ENCODE assay signal across 26 cellular contexts in genomic region chr1:16239972-16240491, GRCh38. TPM values are rescaled to one million over a fixed set of nuclear protein-coding genes. Genes with fewer than 3 reads are reported as not detected.
A peak's percentile ranks its signal among the peaks of the same experiment; 100 is the strongest.
DNase-seq lines count a peak whose midpoint lies in the region; FAIRE-seq and TF ChIP-seq lines count a peak whose summit lies in the region.
"Had no signal": no experiment of that assay in that cellular context is flagged by ENCODE, and none has a peak within 500 bp of the region (broad histone marks: within the 10 kb centered on the region; RNA-seq: fewer than 3 reads in every experiment).

No MANE protein-coding gene starts in this region.

- no peak for DNase-seq in activated T-cell treated with anti-CD3 and anti-CD28 coated beads, Interleukin-2, amount 50 U/mL, for 24 hours
- DNase-seq in activated T-cell treated with anti-CD3 and anti-CD28 coated beads, Interleukin-2, amount 50 U/mL, for 1 hour, result no peak
- DNase-seq in astrocyte (ENCODE audit: low read depth), result no peak
- no peak for DNase-seq in neural progenitor cell (ENCODE audit: low spot score)
- DNase-seq in nephron progenitor cell, result no peak
- no peak for DNase-seq in MM.1S
- DNase-seq: CD4-positive, CD25-positive, alpha-beta regulatory T cell; COR-L47; DMS53; GM23248; H7; HFFc6; KG1; MG63; NCI-H2029 treated with DMSO at 0.1 percent for 48 hours; NCI-H446 treated with DMSO at 0.1 percent for 48 hours; NCI-H526; NCI-H82; NK-92 treated with Interleukin-12 subunit alpha and Interleukin-12 subunit beta, amount 100 ng/mL, for 24 hours; PC-3; SJCRH30 had no signal

- H3K9me3 ChIP-seq in HEK293 (ENCODE audit: control insufficient read depth, insufficient read depth, low read depth, low read length), result no peaks in the 10 kb centered on the region
- no peaks in the 10 kb centered on the region for H3K9me3 ChIP-seq in astrocyte (ENCODE audit: insufficient read depth, low read depth, low read length)
- no peaks in the 10 kb centered on the region for H3K9me3 ChIP-seq in neural progenitor cell (ENCODE audit: low read depth)
- H3K9me3 ChIP-seq in MM.1S (replicated peaks; ENCODE audit: insufficient read depth, low read length), result no peaks in the 10 kb centered on the region
- H3K9me3 ChIP-seq: BLaER1, MG63, SJCRH30 had no signal

- H3K4me2 ChIP-seq in astrocyte (ENCODE audit: low read length) (no peak overlapping the region), neural progenitor cell (no peak overlapping the region), MM.1S (ENCODE audit: low read depth, low read length) (no peak overlapping the region)
- H3K4me2 ChIP-seq: BLaER1 had no signal

- peaks cover 15% of the 10 kb centered on the region for H3F3A ChIP-seq in neural progenitor cell (ENCODE audit: low read depth)
- no peaks in the 10 kb centered on the region for H3F3A ChIP-seq in MM.1S (ENCODE audit: insufficient read depth, low read length)

- H3K4me3 ChIP-seq in HEK293 (ENCODE audit: low read depth, low read length), result no peak overlapping the region
- H3K4me3 ChIP-seq in astrocyte (ENCODE audit: insufficient read depth, low read depth, low read length), result no peak overlapping the region
- no peak overlapping the region for H3K4me3 ChIP-seq in neural progenitor cell
- no peak overlapping the region for H3K4me3 ChIP-seq in MM.1S (ENCODE audit: low read length)
- H3K4me3 ChIP-seq: BLaER1, GM23248, MG63, SJCRH30 had no signal

- no peak overlapping the region for H3K27ac ChIP-seq in HEK293 (ENCODE audit: extremely low read depth, low read depth, low read length)
- H3K27ac ChIP-seq in astrocyte (ENCODE audit: low read depth, low read length), result no peak overlapping the region
- no peak overlapping the region for H3K27ac ChIP-seq in neural progenitor cell
- H3K27ac ChIP-seq in MM.1S (ENCODE audit: low read length), result no peak overlapping the region
- H3K27ac ChIP-seq: BLaER1, GM23248, SJCRH30 had no signal

- H3K79me2 ChIP-seq in astrocyte (ENCODE audit: insufficient read depth, low read length), result no peaks in the 10 kb centered on the region
- no peaks in the 10 kb centered on the region for H3K79me2 ChIP-seq in neural progenitor cell (ENCODE audit: low read depth)
- no peaks in the 10 kb centered on the region for H3K79me2 ChIP-seq in MM.1S (ENCODE audit: low read length)

- peaks cover 32% of the 10 kb centered on the region for H3K4me1 Mint-ChIP-seq in activated T-cell treated with anti-CD3 and anti-CD28 coated beads, Interleukin-2, amount 50 U/mL, for 24 hours (ENCODE audit: low read depth)
- H3K4me1 Mint-ChIP-seq in astrocyte (ENCODE audit: low read depth, unreplicated experiment) (peaks cover 8% of the 10 kb centered on the region), neural progenitor cell (peaks cover 33% of the 10 kb centered on the region), nephron progenitor cell (peaks cover 38% of the 10 kb centered on the region)

- H4K20me1 ChIP-seq in astrocyte (ENCODE audit: insufficient read depth, low read length) (no peaks in the 10 kb centered on the region), neural progenitor cell (ENCODE audit: low read depth) (no peaks in the 10 kb centered on the region), MM.1S (ENCODE audit: insufficient read depth, low read length) (no peaks in the 10 kb centered on the region)

- H3K4me3 Mint-ChIP-seq in activated T-cell treated with anti-CD3 and anti-CD28 coated beads, Interleukin-2, amount 50 U/mL, for 24 hours, result no peak overlapping the region
- H3K4me3 Mint-ChIP-seq in astrocyte (ENCODE audit: unreplicated experiment), result no peak overlapping the region
- no peak overlapping the region for H3K4me3 Mint-ChIP-seq in neural progenitor cell
- H3K4me3 Mint-ChIP-seq in nephron progenitor cell, result no peak overlapping the region
- H3K4me3 Mint-ChIP-seq: HFFc6 had no signal

- peak overlapping the region; percentile 41 for H3K27ac Mint-ChIP-seq in activated T-cell treated with anti-CD3 and anti-CD28 coated beads, Interleukin-2, amount 50 U/mL, for 24 hours
- H3K27ac Mint-ChIP-seq in astrocyte (ENCODE audit: unreplicated experiment), result peak overlapping the region; percentile 66
- peak overlapping the region; percentile 12 for H3K27ac Mint-ChIP-seq in neural progenitor cell
- H3K27ac Mint-ChIP-seq in nephron progenitor cell, result no peak overlapping the region
- H3K27ac Mint-ChIP-seq: HFFc6 had no signal

- H3K9me3 Mint-ChIP-seq in activated T-cell treated with anti-CD3 and anti-CD28 coated beads, Interleukin-2, amount 50 U/mL, for 24 hours, result no peaks in the 10 kb centered on the region
- H3K9me3 Mint-ChIP-seq in astrocyte (ENCODE audit: unreplicated experiment), result no peaks in the 10 kb centered on the region
- H3K9me3 Mint-ChIP-seq in neural progenitor cell, result no peaks in the 10 kb centered on the region
- H3K9me3 Mint-ChIP-seq in nephron progenitor cell, result no peaks in the 10 kb centered on the region
- H3K9me3 Mint-ChIP-seq: CD4-positive, CD25-positive, alpha-beta regulatory T cell; HFFc6 had no signal

- H3K4me1 ChIP-seq in HEK293 (ENCODE audit: control insufficient read depth, insufficient read depth, low read length) (peaks cover 9% of the 10 kb centered on the region), astrocyte (ENCODE audit: insufficient read depth, low read length) (peaks cover 17% of the 10 kb centered on the region), neural progenitor cell (peaks cover 17% of the 10 kb centered on the region), MM.1S (ENCODE audit: low read length) (peaks cover 7% of the 10 kb centered on the region)

- FAIRE-seq in astrocyte (lab: Jason Lieb, UNC), result no peak
- FAIRE-seq: A204.1, G401.6 had no signal

- POLR2A ChIA-PET in HEK293 (lab: Yijun Ruan, JAX), result no interaction called here

- no peaks in the 10 kb centered on the region for H3K36me3 Mint-ChIP-seq in activated T-cell treated with anti-CD3 and anti-CD28 coated beads, Interleukin-2, amount 50 U/mL, for 24 hours (ENCODE audit: low read depth)
- H3K36me3 Mint-ChIP-seq in astrocyte (ENCODE audit: low read depth, unreplicated experiment) (no peaks in the 10 kb centered on the region), neural progenitor cell (no peaks in the 10 kb centered on the region), nephron progenitor cell (ENCODE audit: low read depth) (no peaks in the 10 kb centered on the region)
- H3K36me3 Mint-ChIP-seq: CD4-positive, CD25-positive, alpha-beta regulatory T cell had no signal

- H3K27me3 ChIP-seq in astrocyte (ENCODE audit: insufficient read depth, low read length) (no peaks in the 10 kb centered on the region), neural progenitor cell (peaks cover 7% of the 10 kb centered on the region), MM.1S (replicated peaks; ENCODE audit: insufficient read depth, low read length) (no peaks in the 10 kb centered on the region)
- H3K27me3 ChIP-seq: BLaER1, MG63, SJCRH30 had no signal

- H2AFZ ChIP-seq in astrocyte (ENCODE audit: low read depth, low read length) (no peak overlapping the region), neural progenitor cell (replicated peaks) (no peak overlapping the region), MM.1S (ENCODE audit: low read length) (no peak overlapping the region)
- H2AFZ ChIP-seq: GM23248 had no signal

- no peaks in the 10 kb centered on the region for H3K27me3 Mint-ChIP-seq in activated T-cell treated with anti-CD3 and anti-CD28 coated beads, Interleukin-2, amount 50 U/mL, for 24 hours
- no peaks in the 10 kb centered on the region for H3K27me3 Mint-ChIP-seq in astrocyte (ENCODE audit: low read depth, unreplicated experiment)
- peaks cover 5% of the 10 kb centered on the region for H3K27me3 Mint-ChIP-seq in neural progenitor cell (ENCODE audit: insufficient read depth, low read depth)
- peaks cover 3% of the 10 kb centered on the region for H3K27me3 Mint-ChIP-seq in nephron progenitor cell (ENCODE audit: low read depth, poor library complexity)

- H3K9ac ChIP-seq in astrocyte (ENCODE audit: low read length), result no peak overlapping the region
- H3K9ac ChIP-seq in neural progenitor cell, result no peak overlapping the region
- no peak overlapping the region for H3K9ac ChIP-seq in MM.1S (ENCODE audit: low read length)
- H3K9ac ChIP-seq: BLaER1, GM23248 had no signal

- H3K36me3 ChIP-seq in HEK293 (ENCODE audit: control insufficient read depth in 2 of 2, insufficient read depth in 1 of 2, low read length in 2 of 2) (no peaks in the 10 kb centered on the region), astrocyte (ENCODE audit: insufficient read depth, low read length) (no peaks in the 10 kb centered on the region), neural progenitor cell (no peaks in the 10 kb centered on the region), MM.1S (replicated peaks; ENCODE audit: insufficient read depth, low read length) (no peaks in the 10 kb centered on the region)
- H3K36me3 ChIP-seq: SJCRH30 had no signal

- no peaks in the 10 kb centered on the region for H3K9me2 ChIP-seq in MM.1S (replicated peaks; ENCODE audit: insufficient read depth, low read length)

- CTCF ChIA-PET in HEK293 (lab: Yijun Ruan, JAX), result no interaction called here

- TF ChIP-seq CTCF in HEK293 (tag by site-specific recombination; IDR thresholded peaks at IDR 0.05) (no peak), astrocyte (IDR thresholded peaks at IDR 0.05; ENCODE audit: insufficient read depth, low read depth, low read length) (no peak), neural progenitor cell (IDR thresholded peaks at IDR 0.05) (no peak), nephron progenitor cell (IDR thresholded peaks at IDR 0.05) (no peak), MM.1S (IDR thresholded peaks at IDR 0.05; ENCODE audit: low read length) (no peak)

TF ChIP-seq in HEK293, 187 proteins besides CTCF, POLR2A, EP300 and RAD21:
- no peak for TF ChIP-seq ZNF449 (tag by site-specific recombination; IDR thresholded peaks at IDR 0.05)
- TF ChIP-seq ZNF548 (tag by site-specific recombination; IDR thresholded peaks at IDR 0.05), result peak; percentile 92

RNA-seq across cellular contexts. Expression of gene CPLANE2, which starts 3.0 kb away (rescaled TPM):
- total RNA-seq in astrocyte, result 8.2 and 8.6 TPM in 2 replicates
- 3.0 and 11.4 TPM in 2 replicates for total RNA-seq in neural progenitor cell (ENCODE audit: low replicate concordance)

RNA-seq across cellular contexts. Expression of gene ARHGEF19, which starts 27.6 kb away (rescaled TPM):
- total RNA-seq in astrocyte (5.7 and 7.4 TPM in 2 replicates), neural progenitor cell (ENCODE audit: low replicate concordance) (10.9 and 22.2 TPM in 2 replicates)
- total RNA-seq: HT1080 had no signal
